Comparison of ENCODE assay signal across 8 cellular contexts in genomic region chr14:77039285-77040058, GRCh38. TPM values are rescaled to one million over a fixed set of nuclear protein-coding genes. Genes with fewer than 3 reads are reported as not detected.
A peak's percentile ranks its signal among the peaks of the same experiment; 100 is the strongest.
DNase-seq lines count a peak whose midpoint lies in the region; ATAC-seq and TF ChIP-seq lines count a peak whose summit lies in the region.

No MANE protein-coding gene starts in this region.

- no peak overlapping the region for H3K23ac ChIP-seq in H9 (ENCODE audit: insufficient read length, low read depth, low read length)

- H3K9me3 Mint-ChIP-seq in Caco-2 (ENCODE audit: unreplicated experiment) (no peaks in the 10 kb centered on the region), H9 (no peaks in the 10 kb centered on the region; a peak in 1 of 5 replicates), nephron (no peaks in the 10 kb centered on the region)

- H3K27me3 ChIP-seq in Caco-2 (replicated peaks; ENCODE audit: control insufficient read depth, insufficient read depth, low read length) (no peaks in the 10 kb centered on the region), H9 (ENCODE audit: insufficient read depth, low read length) (no peaks in the 10 kb centered on the region), ectodermal cell (ENCODE audit: control insufficient read depth, insufficient read depth, low read length, poor library complexity, severe bottlenecking) (peaks cover 14% of the 10 kb centered on the region)

- H3K9me2 ChIP-seq in OCI-LY7 (ENCODE audit: insufficient read depth, low read length): no peaks in the 10 kb centered on the region

- H3K4me1 Mint-ChIP-seq in Caco-2 (ENCODE audit: low read depth, unreplicated experiment) (peaks cover 44% of the 10 kb centered on the region), H9 (peaks cover 75 to 76% of the 10 kb centered on the region in 2 experiments), nephron (peaks cover 89% of the 10 kb centered on the region)

- no peak overlapping the region for H3K9ac ChIP-seq in H9 (ENCODE audit: extremely low read depth, insufficient read length, low read length)

- H3K4me2 ChIP-seq in H9 (ENCODE audit: insufficient read depth, insufficient read length, low read length) (peak overlapping the region; percentile 72), OCI-LY7 (ENCODE audit: low read length) (peak overlapping the region; percentile 81)

- no peak overlapping the region for H3T11ph ChIP-seq in H9 (ENCODE audit: low read length)

- H4K8ac ChIP-seq in H9 (replicated peaks; ENCODE audit: insufficient read length, low read depth, low read length): no peak overlapping the region

- no peak overlapping the region for H2BK12ac ChIP-seq in H9 (ENCODE audit: insufficient read length, low read depth, low read length)

- H2BK120ac ChIP-seq in H9 (ENCODE audit: low read depth, low read length, poor library complexity, severe bottlenecking): no peak overlapping the region

- no peak overlapping the region for H4K5ac ChIP-seq in H9 (ENCODE audit: insufficient read length, low read depth, low read length)

- H3K4me3 Mint-ChIP-seq in Caco-2 (ENCODE audit: unreplicated experiment) (peak overlapping the region; percentile 80), H9 (peak overlapping the region; percentile 65 to 77), nephron (peak overlapping the region; percentile 60 to 84 (median 78))

- BruUV-seq in Caco-2 (replicated peaks; lab: Mats Ljungman, UMichigan) (TSS peak; percentile 41), OCI-LY7 (replicated peaks; lab: Mats Ljungman, UMichigan) (no TSS peak)

- H3K79me2 ChIP-seq in H9 (ENCODE audit: insufficient read depth, low read length) (no peaks in the 10 kb centered on the region), OCI-LY7 (ENCODE audit: insufficient read depth, low read depth, low read length) (peaks cover 2% of the 10 kb centered on the region; the same call in 1 of the 2 replicates)

- H4K20me1 ChIP-seq in H9 (ENCODE audit: control insufficient read depth, insufficient read depth, insufficient read length) (peaks cover 3% of the 10 kb centered on the region), OCI-LY7 (ENCODE audit: insufficient read depth, low read length) (no peaks in the 10 kb centered on the region)

- no peak overlapping the region for H2AK5ac ChIP-seq in H9 (ENCODE audit: insufficient read length, low read length)

- no peak for ATAC-seq in activated CD4-positive, CD25-positive, alpha-beta regulatory T cell treated with anti-CD3 and anti-CD28 coated beads, Interleukin-2, amount 50 U/mL, for 24 hours
- no peak for ATAC-seq in GM19035 (IDR thresholded peaks at IDR 0.05; ENCODE audit: unreplicated experiment)

- POLR2A ChIA-PET in Caco-2 (lab: Charles Lee): interaction anchor here (0.9 kb wide), 1 partner anchor 11 kb away, joined by 8 read pairs; the partner anchor contains the start of gene IRF2BPL
- POLR2A ChIA-PET in OCI-LY7 (lab: Charles Lee): interaction anchor here (1.3 to 4.3 kb wide), 3 partner anchors 10 to 82 kb away, joined by 5 to 56 read pairs (median 7); partner anchors contain the start of gene IRF2BPL

- H3K79me1 ChIP-seq in H9 (ENCODE audit: insufficient read depth, low read depth, low read length, poor library complexity, severe bottlenecking): no peaks in the 10 kb centered on the region

- no peaks in the 10 kb centered on the region for H3K27me3 Mint-ChIP-seq in Caco-2 (ENCODE audit: insufficient read depth, unreplicated experiment)
- H3K27me3 Mint-ChIP-seq in H9 (ENCODE audit: low read depth): peaks cover 17% of the 10 kb centered on the region
- no peaks in the 10 kb centered on the region for H3K27me3 Mint-ChIP-seq in nephron (ENCODE audit: low read depth)

- H3K4me1 ChIP-seq in Caco-2 (peaks cover 30% of the 10 kb centered on the region), H9 (ENCODE audit: insufficient read depth, low read length) (peaks cover 22% of the 10 kb centered on the region; the same call in 1 of the 2 replicates), OCI-LY7 (ENCODE audit: insufficient read depth, low read length, poor library complexity, severe bottlenecking) (peaks cover 94% of the 10 kb centered on the region), ectodermal cell (ENCODE audit: control insufficient read depth, insufficient read depth, low read length) (peaks cover 66% of the 10 kb centered on the region)

- H3K36me3 ChIP-seq in Caco-2 (ENCODE audit: control insufficient read depth, insufficient read depth, low read length) (no peaks in the 10 kb centered on the region), OCI-LY7 (ENCODE audit: insufficient read depth, low read length) (no peaks in the 10 kb centered on the region), ectodermal cell (ENCODE audit: control insufficient read depth, insufficient read depth, low read length) (no peaks in the 10 kb centered on the region)

- TF ChIP-seq CTCF in Caco-2 (IDR thresholded peaks at IDR 0.05; ENCODE audit: insufficient read depth in 1 of 2, low read depth in 1 of 2, low read length in 1 of 2, severe bottlenecking in 1 of 2, unreplicated experiment in 1 of 2) (no peak), H9 (conservative IDR thresholded peaks at IDR 0.05) (no peak), OCI-LY7 (conservative IDR thresholded peaks at IDR 0.05; ENCODE audit: low read length) (no peak), nephron (IDR thresholded peaks at IDR 0.05; ENCODE audit: unreplicated experiment in 3 of 3) (no peak)

- no peak overlapping the region for H3K14ac ChIP-seq in H9 (ENCODE audit: insufficient read depth, low read length)

- no peak overlapping the region for H3K4ac ChIP-seq in H9 (ENCODE audit: low read depth, low read length)

- no peak overlapping the region for H2BK20ac ChIP-seq in H9 (ENCODE audit: low read depth, low read length, poor library complexity, severe bottlenecking)

- peaks cover 11% of the 10 kb centered on the region for H3K23me2 ChIP-seq in H9 (ENCODE audit: insufficient read length, low read depth, low read length, poor library complexity, severe bottlenecking)

- H4K91ac ChIP-seq in H9 (ENCODE audit: insufficient read length, low read depth, low read length): no peak overlapping the region

- no peak overlapping the region for H2BK15ac ChIP-seq in H9 (ENCODE audit: low read depth, low read length)

- H3K9me3 ChIP-seq in Caco-2 (no peaks in the 10 kb centered on the region), H9 (ENCODE audit: control insufficient read depth, low read depth, low read length) (no peaks in the 10 kb centered on the region), OCI-LY7 (ENCODE audit: low read length) (no peaks in the 10 kb centered on the region), ectodermal cell (ENCODE audit: control insufficient read depth, low read length) (no peaks in the 10 kb centered on the region)

- DNase-seq in Caco-2 (no peak), H9 (no peak), OCI-LY7 (ENCODE audit: low spot score) (peak; percentile 40), RKO (ENCODE audit: low spot score) (no peak)

- H3K18ac ChIP-seq in H9 (ENCODE audit: insufficient read length, low read depth, low read length): no peak overlapping the region

- WGBS in H9 (ENCODE audit: extremely low coverage, insufficient read length, low lambda C conversion rate): no CpG with 5 or more reads among the region's 10 CpGs
- WGBS in ectodermal cell, 2 experiments: 51 to 55% methylated on average over 10 of the region's 10 CpGs

- H3K36me3 Mint-ChIP-seq in Caco-2 (ENCODE audit: insufficient read depth, unreplicated experiment) (no peaks in the 10 kb centered on the region), H9 (ENCODE audit: insufficient read depth in 1 of 3, low read depth in 3 of 3) (no peaks in the 10 kb centered on the region; a peak in 1 of 7 replicates), nephron (ENCODE audit: low read depth) (no peaks in the 10 kb centered on the region)

- no peak overlapping the region for H3K56ac ChIP-seq in H9 (ENCODE audit: insufficient read length, low read depth, low read length)

- H3K27ac Mint-ChIP-seq in Caco-2 (ENCODE audit: unreplicated experiment) (peak overlapping the region; percentile 83), H9 (peak overlapping the region in 1 of 3 experiments; percentile 16; a peak in 2 of 7 replicates), nephron (peak overlapping the region; percentile 100)

- no peak overlapping the region for H2BK5ac ChIP-seq in H9 (ENCODE audit: insufficient read length, low read length)

- intact Hi-C loops in Caco-2 (cut with micrococcal nuclease; ENCODE audit: unreplicated experiment): loop anchor here (1.0 to 5.0 kb wide), 2 partner anchors 16 to 72 kb away; no protein-coding TSS in a partner anchor
- intact Hi-C loops in OCI-LY7 (cut with micrococcal nuclease; ENCODE audit: unreplicated experiment): loop anchor here (1.0 to 10.0 kb wide), 4 partner anchors 11 to 555 kb away; partner anchors contain the start of genes IRF2BPL, SAMD15 and TMED8

- CTCF ChIA-PET in Caco-2 (lab: Charles Lee): interaction anchor here (0.9 to 1.5 kb wide), 4 partner anchors 14 to 31 kb away, joined by 3 to 5 read pairs (median 4); no protein-coding TSS in a partner anchor
- CTCF ChIA-PET in OCI-LY7 (lab: Charles Lee; ENCODE audit: unreplicated experiment): no interaction called here

- H3K4me3 ChIP-seq in Caco-2 (ENCODE audit: low read depth, low read length): peak overlapping the region; percentile 39
- H3K4me3 ChIP-seq in OCI-LY7 (ENCODE audit: low read depth, low read length, poor library complexity, severe bottlenecking): peak overlapping the region; percentile 61
- H3K4me3 ChIP-seq in ectodermal cell (ENCODE audit: insufficient read depth, low read depth, low read length): peak overlapping the region; percentile 22

- H3K27ac ChIP-seq in H9 (ENCODE audit: insufficient read length, low read depth, low read length) (no peak overlapping the region), OCI-LY7 (ENCODE audit: low read depth, low read length, poor library complexity, severe bottlenecking) (peak overlapping the region; percentile 96), ectodermal cell (ENCODE audit: insufficient read depth, low read depth, low read length, poor library complexity, severe bottlenecking) (peak overlapping the region; percentile 57)

- H2AFZ ChIP-seq in H9 (ENCODE audit: low read length) (no peak overlapping the region), OCI-LY7 (ENCODE audit: low read length) (peak overlapping the region; percentile 68)

RNA-seq across cellular contexts. Expression of gene IRF2BPL, which starts 11.0 kb away (rescaled TPM):
- total RNA-seq in Caco-2 (2022) (24.1 and 24.7 TPM in 2 replicates), H9 (2021) (59.0 and 60.1 TPM in 2 replicates), OCI-LY7 (2022) (23.7 and 23.8 TPM in 2 replicates)
- 18.8 and 25.8 TPM in 2 replicates for total RNA-seq in OCI-LY7 (2014; rRNA removed; shearing (Covaris generic))
- 15.5 TPM for polyA plus RNA-seq in ectodermal cell (2013, experiment 1 of 4)
- 12.7 TPM for polyA plus RNA-seq in ectodermal cell (2013, experiment 2 of 4)
- 15.6 TPM for polyA plus RNA-seq in ectodermal cell (2013, experiment 3 of 4)
- 16.1 TPM for polyA plus RNA-seq in ectodermal cell (2013, experiment 4 of 4)

RNA-seq across cellular contexts. Expression of gene CIPC, which starts 58.6 kb away (rescaled TPM):
- total RNA-seq in Caco-2 (2022): 12.8 and 15.4 TPM in 2 replicates
- total RNA-seq in H9 (2021): 22.2 and 23.4 TPM in 2 replicates
- 31.7 and 43.4 TPM in 2 replicates for total RNA-seq in OCI-LY7 (2014; rRNA removed; shearing (Covaris generic))
- 20.9 and 24.1 TPM in 2 replicates for total RNA-seq in OCI-LY7 (2022)
- 23.9 TPM for polyA plus RNA-seq in ectodermal cell (2013, experiment 1 of 4)
- polyA plus RNA-seq in ectodermal cell (2013, experiment 2 of 4): 21.8 TPM
- polyA plus RNA-seq in ectodermal cell (2013, experiment 3 of 4): 19.0 TPM
- polyA plus RNA-seq in ectodermal cell (2013, experiment 4 of 4): 19.4 TPM
